In the genomic region with DNA sequence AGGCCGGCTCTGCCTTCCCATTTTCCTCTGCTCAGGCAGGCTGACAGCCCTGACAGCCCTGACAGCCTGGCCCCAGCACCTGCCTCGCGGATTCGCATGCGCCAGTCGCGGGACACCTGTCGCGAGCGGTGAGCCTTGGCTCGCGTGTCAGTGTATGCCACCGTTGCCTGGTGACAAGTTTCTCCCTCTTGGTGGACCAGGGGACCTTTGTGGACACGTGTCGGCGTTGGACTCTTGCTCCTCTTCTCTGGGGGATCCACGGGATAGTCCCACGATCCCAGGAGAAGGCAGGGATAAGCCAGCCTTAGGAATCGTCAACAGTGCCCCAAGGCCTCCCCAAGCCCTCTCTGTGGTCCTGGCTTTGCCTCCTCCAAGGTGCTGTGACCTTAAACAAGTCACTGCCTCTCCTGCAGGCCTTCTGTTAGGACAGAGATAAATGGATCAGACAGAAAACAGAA, we compare ENCODE assay signal across 2 cellular contexts.
TF ChIP-seq lines count a peak whose summit lies in the region.

No MANE protein-coding gene starts in this region.

TF ChIP-seq in SK-N-SH, 30 proteins besides CTCF, POLR2A, EP300 and RAD21:
- no peak for TF ChIP-seq FOXJ3 (CRISPR knock-in tag; IDR thresholded peaks at IDR 0.05)
- TF ChIP-seq ELF1 (IDR thresholded peaks at IDR 0.05) = no peak
- no peak for TF ChIP-seq MXI1 (IDR thresholded peaks at IDR 0.05; ENCODE audit: low read depth, low read length)
- TF ChIP-seq CHD2 (IDR thresholded peaks at IDR 0.05; ENCODE audit: low read length, partially characterized antibody) = no peak

TF ChIP-seq in SK-N-SH treated with all-trans-retinoic acid at 6 μM for 48 hours, 23 proteins besides CTCF, POLR2A, EP300 and RAD21:
- TF ChIP-seq ZNF565 (CRISPR knock-in tag; conservative IDR thresholded peaks at IDR 0.05; ENCODE audit: low read depth) (no peak), ZNF70 (CRISPR knock-in tag; IDR thresholded peaks at IDR 0.05) (no peak), BACH2 (CRISPR knock-in tag; IDR thresholded peaks at IDR 0.05; ENCODE audit: borderline replicate concordance) (no peak), TCF4 (CRISPR knock-in tag; IDR thresholded peaks at IDR 0.05; ENCODE audit: borderline replicate concordance) (no peak), ZFP3 (CRISPR knock-in tag; IDR thresholded peaks at IDR 0.05) (no peak), TOX (CRISPR knock-in tag; IDR thresholded peaks at IDR 0.05; ENCODE audit: borderline replicate concordance) (no peak), ARNTL (CRISPR knock-in tag; IDR thresholded peaks at IDR 0.05; ENCODE audit: borderline replicate concordance, low read depth) (no peak), GLIS3 (CRISPR knock-in tag; IDR thresholded peaks at IDR 0.05) (no peak), ISL1 (CRISPR knock-in tag; IDR thresholded peaks at IDR 0.05) (no peak), CSDC2 (CRISPR knock-in tag; IDR thresholded peaks at IDR 0.05) (no peak), ZFP30 (CRISPR knock-in tag; IDR thresholded peaks at IDR 0.05) (no peak), OSR1 (CRISPR knock-in tag; IDR thresholded peaks at IDR 0.05) (no peak)
- TF ChIP-seq, protein P1, sequence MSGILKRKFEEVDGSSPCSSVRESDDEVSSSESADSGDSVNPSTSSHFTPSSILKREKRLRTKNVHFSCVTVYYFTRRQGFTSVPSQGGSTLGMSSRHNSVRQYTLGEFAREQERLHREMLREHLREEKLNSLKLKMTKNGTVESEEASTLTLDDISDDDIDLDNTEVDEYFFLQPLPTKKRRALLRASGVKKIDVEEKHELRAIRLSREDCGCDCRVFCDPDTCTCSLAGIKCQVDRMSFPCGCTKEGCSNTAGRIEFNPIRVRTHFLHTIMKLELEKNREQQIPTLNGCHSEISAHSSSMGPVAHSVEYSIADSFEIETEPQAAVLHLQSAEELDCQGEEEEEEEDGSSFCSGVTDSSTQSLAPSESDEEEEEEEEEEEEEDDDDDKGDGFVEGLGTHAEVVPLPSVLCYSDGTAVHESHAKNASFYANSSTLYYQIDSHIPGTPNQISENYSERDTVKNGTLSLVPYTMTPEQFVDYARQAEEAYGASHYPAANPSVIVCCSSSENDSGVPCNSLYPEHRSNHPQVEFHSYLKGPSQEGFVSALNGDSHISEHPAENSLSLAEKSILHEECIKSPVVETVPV (CRISPR knock-in tag; IDR thresholded peaks at IDR 0.05) = no peak
